ENCODE assay signal across 17 cellular contexts in the genomic region with DNA sequence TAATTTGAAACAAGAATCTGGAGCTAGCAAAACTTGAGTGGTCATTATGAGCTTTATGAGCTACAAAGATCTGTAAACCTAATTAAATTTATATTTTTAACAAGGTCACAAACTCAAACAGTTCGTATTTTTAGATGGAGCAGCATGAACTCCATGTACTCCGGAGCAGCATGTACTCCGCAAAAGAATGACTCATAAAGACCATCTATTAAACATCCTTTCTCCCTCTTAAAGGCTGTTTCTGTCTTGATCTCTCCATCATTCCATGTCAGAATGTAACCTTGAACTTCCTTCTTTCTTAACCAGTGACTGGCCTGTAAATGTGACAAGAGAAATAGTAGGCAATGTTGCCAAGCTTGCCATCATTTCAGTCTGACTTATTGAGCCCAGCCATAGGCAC.
"Had no signal": no experiment of that assay in that cellular context is flagged by ENCODE, and none has a peak within 500 bp of the region (broad histone marks: within the 10 kb centered on the region; RNA-seq: fewer than 3 reads in every experiment).

No MANE protein-coding gene starts in this region.

- H3K4me3 ChIP-seq: pancreas, right lobe of liver, stomach had no signal

- ATAC-seq: pancreas; right lobe of liver; stimulated activated naive B cell treated with anti-CD40 and anti-IgM and Interleukin-4, amounts not matched to agents 10 μg/mL and 1 μg/mL and 100 μg/mL, for 72 hours had no signal

- H3K4me1 Mint-ChIP-seq: naive B cell; nephron; stimulated activated naive B cell treated with anti-CD40 and anti-IgM and Interleukin-4, amounts not matched to agents 10 μg/mL and 1 μg/mL and 100 μg/mL, for 72 hours had no signal

- H3K27me3 Mint-ChIP-seq: naive B cell; progenitor cell of endocrine pancreas; stimulated activated naive B cell treated with anti-CD40 and anti-IgM and Interleukin-4, amounts not matched to agents 10 μg/mL and 1 μg/mL and 100 μg/mL, for 72 hours had no signal

- H3K36me3 Mint-ChIP-seq: naive B cell; stimulated activated naive B cell treated with anti-CD40 and anti-IgM and Interleukin-4, amounts not matched to agents 10 μg/mL and 1 μg/mL and 100 μg/mL, for 72 hours had no signal

- H3K27ac ChIP-seq: epithelial cell of prostate, pancreas, right lobe of liver, stomach had no signal

- DNase-seq: effector memory CD4-positive, alpha-beta T cell; foreskin melanocyte; kidney; left cardiac atrium; mesendoderm; naive B cell; occipital lobe; pancreas; right lobe of liver; stimulated activated CD4-positive, alpha-beta T cell treated with anti-CD3 and anti-CD28 coated beads, Interleukin-4, amount 100 ng/mL, for 1 hour; stimulated activated naive B cell treated with anti-CD40 and anti-IgM and Interleukin-4, amounts not matched to agents 10 μg/mL and 1 μg/mL and 100 μg/mL, for 72 hours; stomach; substantia nigra; trophoblast cell had no signal

- H3K36me3 ChIP-seq: pancreas, right lobe of liver, stomach had no signal

- H3K4me3 Mint-ChIP-seq: naive B cell; nephron; stimulated activated naive B cell treated with anti-CD40 and anti-IgM and Interleukin-4, amounts not matched to agents 10 μg/mL and 1 μg/mL and 100 μg/mL, for 72 hours had no signal

- H3K27me3 ChIP-seq: pancreas, right lobe of liver, stomach had no signal

- H3K27ac Mint-ChIP-seq: naive B cell; nephron; progenitor cell of endocrine pancreas; stimulated activated naive B cell treated with anti-CD40 and anti-IgM and Interleukin-4, amounts not matched to agents 10 μg/mL and 1 μg/mL and 100 μg/mL, for 72 hours had no signal

- H3K4me1 ChIP-seq: pancreas, right lobe of liver had no signal

- H3K9me3 ChIP-seq: pancreas, right lobe of liver, stomach had no signal
